In genomic region chr7:36204044-36204663, GRCh38 we compare ENCODE assay signal across 19 cellular contexts. TPM values are rescaled to one million over a fixed set of nuclear protein-coding genes. Genes with fewer than 3 reads are reported as not detected.
DNase-seq lines count a peak whose midpoint lies in the region; ATAC-seq, FAIRE-seq and TF ChIP-seq lines count a peak whose summit lies in the region.
"Had no signal": no experiment of that assay in that cellular context is flagged by ENCODE, and none has a peak within 500 bp of the region (broad histone marks: within the 10 kb centered on the region; RNA-seq: fewer than 3 reads in every experiment).

No MANE protein-coding gene starts in this region.

- no peak for TF ChIP-seq POLR2A in A549 (IDR thresholded peaks at IDR 0.05; ENCODE audit: low read length)
- TF ChIP-seq POLR2A in esophagus muscularis mucosa (IDR thresholded peaks at IDR 0.05; ENCODE audit: low read depth): no peak

- no peak for TF ChIP-seq RAD21 in A549 (conservative IDR thresholded peaks at IDR 0.05 in 1 of 2, IDR thresholded peaks at IDR 0.05 in 1 of 2)

- FAIRE-seq in A549 (lab: Jason Lieb, UNC): no peak
- no peak for FAIRE-seq in GM19239 (lab: Jason Lieb, UNC)
- FAIRE-seq: A204.1 had no signal

- H3K4me1 ChIP-seq in A549 (peaks cover 51% of the 10 kb centered on the region), esophagus muscularis mucosa (peaks cover 56 to 81% (median 77%) of the 10 kb centered on the region in 4 donors), osteoblast (ENCODE audit: insufficient read depth, low read length) (peaks cover 20% of the 10 kb centered on the region)

- H2AFZ ChIP-seq in osteoblast (ENCODE audit: low read length): no peak overlapping the region
- H2AFZ ChIP-seq: GM23338 had no signal

- H3K36me3 ChIP-seq in esophagus muscularis mucosa: no peaks in the 10 kb centered on the region
- no peaks in the 10 kb centered on the region for H3K36me3 ChIP-seq in osteoblast (ENCODE audit: insufficient read depth, low read length)
- H3K36me3 ChIP-seq: BLaER1, SJSA1 had no signal

- CTCF ChIA-PET in A549 (lab: Yijun Ruan, JAX): interaction anchor here (0.8 kb wide), 1 partner anchor 219 kb away, joined by 4 read pairs; no protein-coding TSS in a partner anchor

- H3K9me3 ChIP-seq in A549 (no peaks in the 10 kb centered on the region), esophagus muscularis mucosa (no peaks in the 10 kb centered on the region), osteoblast (ENCODE audit: low read depth, low read length) (no peaks in the 10 kb centered on the region)
- H3K9me3 ChIP-seq: BLaER1, SJSA1 had no signal

- TF ChIP-seq EP300 in A549 (IDR thresholded peaks at IDR 0.05) (no peak), esophagus muscularis mucosa (IDR thresholded peaks at IDR 0.05) (no peak)

- no peaks in the 10 kb centered on the region for H3K27me3 ChIP-seq in esophagus muscularis mucosa
- no peaks in the 10 kb centered on the region for H3K27me3 ChIP-seq in osteoblast (ENCODE audit: insufficient read depth, low read length)
- H3K27me3 ChIP-seq: BLaER1, SJSA1 had no signal

- H3K79me2 ChIP-seq in osteoblast (ENCODE audit: insufficient read depth, low read length): no peaks in the 10 kb centered on the region

- WGBS in A549 (ENCODE audit: missing lambda C conversion rate): 95% methylated on average over 5 of the region's 5 CpGs
- 81% methylated on average over 5 of the region's 5 CpGs for WGBS in esophagus muscularis mucosa

- H3K4me2 ChIP-seq in A549: no peak overlapping the region
- no peak overlapping the region for H3K4me2 ChIP-seq in osteoblast (ENCODE audit: insufficient read depth, low read length)
- H3K4me2 ChIP-seq: BLaER1, GM23338 had no signal

- peak overlapping the region; percentile 87 to 88; a peak in 4 of 6 replicates for H3K27ac ChIP-seq in A549
- peak overlapping the region; percentile 82 to 87 (median 84) for H3K27ac ChIP-seq in esophagus muscularis mucosa (replicated peaks in 1 of 4)
- H3K27ac ChIP-seq in osteoblast (ENCODE audit: low read depth, low read length): no peak overlapping the region
- H3K27ac ChIP-seq: BLaER1, SJSA1 had no signal

- no peak for TF ChIP-seq CTCF in A549 (IDR thresholded peaks at IDR 0.05)
- TF ChIP-seq CTCF in esophagus muscularis mucosa (IDR thresholded peaks at IDR 0.05): no peak
- TF ChIP-seq CTCF in osteoblast (IDR thresholded peaks at IDR 0.05; ENCODE audit: extremely low read depth, low read depth, low read length): no peak

- H4K20me1 ChIP-seq in osteoblast (ENCODE audit: insufficient read depth, low read length): no peaks in the 10 kb centered on the region
- H4K20me1 ChIP-seq: BLaER1 had no signal

- intact Hi-C loops in esophagus muscularis mucosa (cut with DNase I): no loop called here

- ATAC-seq in A549 (no peak), HG02981 (IDR thresholded peaks at IDR 0.05; ENCODE audit: unreplicated experiment) (no peak), HG02571 (IDR thresholded peaks at IDR 0.05; ENCODE audit: unreplicated experiment) (no peak)
- ATAC-seq: GM23338 had no signal

- POLR2A ChIA-PET in A549 (lab: Yijun Ruan, JAX): no interaction called here

- H3K4me3 ChIP-seq in A549 (no peak overlapping the region), esophagus muscularis mucosa (no peak overlapping the region), osteoblast (ENCODE audit: insufficient read depth, low read length) (no peak overlapping the region)
- H3K4me3 ChIP-seq: BLaER1, GM23338, SJSA1 had no signal

- no peak for DNase-seq in A549 (ENCODE audit: low read depth in 1 of 2, low spot score in 1 of 2)
- peak; percentile 46 for DNase-seq in NCI-H69 (lab: John Stamatoyannopoulos, UW)
- DNase-seq in esophagus muscularis mucosa (ENCODE audit: extremely low spot score): no peak
- DNase-seq in osteoblast (ENCODE audit: insufficient read length, low spot score, missing footprints): peak; percentile 35
- no peak for DNase-seq in iPS-NIHi7 (ENCODE audit: extremely low spot score)
- DNase-seq in GM19239 (ENCODE audit: insufficient read length, low spot score): no peak
- DNase-seq: CD4-positive, alpha-beta memory T cell; GF-D8; HCEC 1CT; NCI-H187; NCI-H2107; NCI-H226; NCI-H524 treated with DMSO at 0.1 percent for 48 hours had no signal

TF ChIP-seq in A549, 52 proteins besides CTCF, POLR2A, EP300 and RAD21:
- TF ChIP-seq RARB (CRISPR knock-in tag; IDR thresholded peaks at IDR 0.05) (no peak), RFX5 (IDR thresholded peaks at IDR 0.05) (no peak), MAX (IDR thresholded peaks at IDR 0.05) (no peak)

RNA-seq across cellular contexts. Expression of gene EEPD1, which starts 51.1 kb away (rescaled TPM):
- polyA plus RNA-seq in A549 (2011; rRNA removed) (14.2 and 16.0 TPM in 2 replicates), A549 (2017; fragmentation: RNase III; extraction: RNeasy Plus Mini Kit Qiagen cat#74134 plus additional on column Dnase treatment) (22.1 to 25.9 TPM (median 24.3 TPM) in 3 replicates)
- polyA plus RNA-seq in A549 (2012; cell fraction: cytosol; rRNA removed): 20.3 and 22.7 TPM in 2 replicates
- polyA plus RNA-seq in A549 (2012; cell fraction: nucleus; rRNA removed): 60.4 and 64.3 TPM in 2 replicates
- 8.3 and 12.0 TPM in 2 replicates for polyA minus RNA-seq in A549 (2011; rRNA and poly(A)+ RNA removed)
- total RNA-seq in esophagus muscularis mucosa (10 to 100 TPM; 18.7 to 27.9 (median 26.6) TPM), osteoblast (9.0 and 14.1 TPM in 2 replicates)

Comparison
In these comparisons a context has a peak if more than half of its experiments do, and no peak if none do; other contexts are left out.
1. DNase-seq: peak in NCI-H69 (single experiment) and osteoblast (single experiment); none in A549 (0 of 2), esophagus muscularis mucosa (single experiment), iPS-NIHi7 (single experiment) and GM19239 (single experiment).